ENCODE assay signal across 18 cellular contexts in the genomic region with DNA sequence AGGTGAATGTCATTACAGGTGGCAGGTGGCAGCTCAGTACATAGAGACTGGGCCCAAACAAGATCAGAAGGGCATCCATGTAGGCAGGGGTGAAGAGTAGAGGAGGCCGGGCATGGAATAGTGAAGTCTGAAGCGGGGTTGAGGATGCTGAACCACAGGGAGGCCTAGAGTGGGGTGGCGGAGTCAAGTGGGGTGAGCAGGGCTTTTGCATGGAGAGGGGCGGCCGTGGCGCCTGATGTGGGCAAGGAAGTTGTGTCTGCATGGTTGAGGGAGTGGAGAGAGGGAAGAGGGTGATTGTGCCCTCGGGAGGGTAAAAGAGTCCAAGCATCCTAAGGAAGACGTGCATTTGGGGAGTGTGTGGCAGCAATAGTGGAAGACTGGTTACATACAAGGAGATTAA.
"Had no signal": no experiment of that assay in that cellular context is flagged by ENCODE, and none has a peak within 500 bp of the region (broad histone marks: within the 10 kb centered on the region; RNA-seq: fewer than 3 reads in every experiment).

No MANE protein-coding gene starts in this region.

- H3K4me3 Mint-ChIP-seq: activated CD8-positive, alpha-beta T cell treated with anti-CD3 and anti-CD28 coated beads, Interleukin-2, amount 10 ng/mL, durations not matched to agents 7 days and 5 days; dendritic cell treated with granulocyte-macrophage colony-stimulating factor and Interleukin-4, amounts not matched to agents 40 ng/mL and 50 ng/mL, for 4 days; memory B cell; natural killer cell had no signal

- DNase-seq: activated CD4-positive, CD25-positive, alpha-beta regulatory T cell treated with anti-CD3 and anti-CD28 coated beads, Interleukin-2, amount 50 U/mL, for 72 hours; activated CD8-positive, alpha-beta memory T cell treated with anti-CD3 and anti-CD28 coated beads, Interleukin-2, amount 50 U/mL, for 4 hours; activated CD8-positive, alpha-beta T cell treated with anti-CD3 and anti-CD28 coated beads, Interleukin-2, amount 10 ng/mL, durations not matched to agents 7 days and 5 days; aorta; cerebellar nuclear complex; effector memory CD4-positive, alpha-beta T cell; foreskin melanocyte; left ventricle myocardium superior; natural killer cell; nucleus accumbens; SJCRH30; small intestine; stimulated activated CD4-positive, alpha-beta T cell treated with anti-CD3 and anti-CD28 coated beads, Interleukin-4, amount 100 ng/mL, for 24 hours; stimulated activated naive CD8-positive, alpha-beta T cell treated with anti-CD3 and anti-CD28 coated beads, Interleukin-15, Interleukin-2, amounts not matched to agents 100 U/mL and 50 U/mL, for 24 hours; SW 1271; T-helper 9 cell had no signal

- H3K9me3 Mint-ChIP-seq: dendritic cell treated with granulocyte-macrophage colony-stimulating factor and Interleukin-4, amounts not matched to agents 40 ng/mL and 50 ng/mL, for 4 days; memory B cell; natural killer cell had no signal

- H3K27me3 Mint-ChIP-seq: dendritic cell treated with granulocyte-macrophage colony-stimulating factor and Interleukin-4, amounts not matched to agents 40 ng/mL and 50 ng/mL, for 4 days; memory B cell had no signal

- H3K27ac Mint-ChIP-seq: activated CD8-positive, alpha-beta T cell treated with anti-CD3 and anti-CD28 coated beads, Interleukin-2, amount 10 ng/mL, durations not matched to agents 7 days and 5 days; dendritic cell treated with granulocyte-macrophage colony-stimulating factor and Interleukin-4, amounts not matched to agents 40 ng/mL and 50 ng/mL, for 4 days; memory B cell; natural killer cell had no signal

- H3K36me3 Mint-ChIP-seq: natural killer cell had no signal
